In the genomic region with DNA sequence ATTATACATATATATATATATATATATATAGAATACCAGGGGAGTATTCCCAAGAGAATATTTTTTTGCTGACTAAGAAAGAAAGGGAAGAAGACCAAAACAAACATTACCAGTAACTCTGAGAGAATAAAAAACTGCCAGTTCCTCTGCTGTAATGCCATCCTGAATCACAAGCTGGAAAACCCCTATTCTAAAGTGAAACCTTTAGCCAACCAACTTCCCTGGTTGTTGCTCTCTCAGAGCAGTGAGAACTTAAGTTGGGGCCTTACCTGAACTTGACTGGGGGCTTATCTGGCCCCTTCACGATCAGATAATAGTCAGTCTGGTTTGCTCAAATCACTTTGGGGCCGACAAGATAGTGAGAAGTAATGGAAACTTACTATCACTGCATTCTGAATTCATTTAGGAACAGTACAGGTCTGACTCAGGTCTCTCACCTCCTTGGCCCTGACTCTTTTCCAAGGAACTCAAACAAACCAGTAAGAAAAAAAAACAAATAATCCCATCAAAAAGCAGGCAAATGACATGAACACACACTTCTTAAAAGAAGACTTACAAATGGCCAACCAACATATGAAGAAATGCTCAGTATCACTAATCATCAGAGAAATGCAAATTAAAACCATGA, we compare ENCODE assay signal across 9 cellular contexts.
DNase-seq lines count a peak whose midpoint lies in the region; ATAC-seq, FAIRE-seq and TF ChIP-seq lines count a peak whose summit lies in the region.
"Had no signal": no experiment of that assay in that cellular context is flagged by ENCODE, and none has a peak within 500 bp of the region (broad histone marks: within the 10 kb centered on the region; RNA-seq: fewer than 3 reads in every experiment).

No MANE protein-coding gene starts in this region.

- H3K27me3 ChIP-seq in Panc1 (ENCODE audit: control insufficient read depth, insufficient read depth, low read length) = no peaks in the 10 kb centered on the region
- H3K27me3 ChIP-seq in prostate gland (replicated peaks; ENCODE audit: insufficient read depth) = no peaks in the 10 kb centered on the region
- H3K27me3 ChIP-seq in small intestine (ENCODE audit: control insufficient read depth in 2 of 2, insufficient read depth in 2 of 2, low read length in 2 of 2) = no peaks in the 10 kb centered on the region

- H3K9me3 Mint-ChIP-seq in endothelial cell (ENCODE audit: unreplicated experiment) = no peaks in the 10 kb centered on the region

- FAIRE-seq in small intestine (lab: Jason Lieb, UNC) = no peak

- ATAC-seq in GM19452 (IDR thresholded peaks at IDR 0.05; ENCODE audit: unreplicated experiment) (peak; percentile 40), Panc1 (peak; percentile 71)

- no TSS peak for BruUV-seq in Panc1 (replicated peaks; lab: Mats Ljungman, UMichigan)

- intact Hi-C loops in Panc1 (cut with micrococcal nuclease; ENCODE audit: unreplicated experiment) (loop anchor here (2.0 to 10.0 kb wide), 2 partner anchors 144 to 214 kb away; no protein-coding TSS in a partner anchor), prostate gland (cut with DNase I) (loop anchor here (5.0 kb wide), 1 partner anchor 217 kb away; no protein-coding TSS in a partner anchor)

- POLR2A ChIA-PET in Panc1 (lab: Charles Lee) = interaction anchor here (0.7 kb wide), 1 partner anchor 170 kb away, joined by 3 read pairs; no protein-coding TSS in a partner anchor

- H3K4me3 ChIP-seq in Panc1 (ENCODE audit: low read depth in 2 of 2, low read length in 2 of 2) (no peak overlapping the region), fibroblast of mammary gland (ENCODE audit: control insufficient read depth, low read depth, low read length) (no peak overlapping the region), prostate gland (no peak overlapping the region), small intestine (ENCODE audit: low read depth in 1 of 2, low read length in 2 of 2) (no peak overlapping the region)

- H3K27me3 Mint-ChIP-seq in endothelial cell (ENCODE audit: unreplicated experiment) = no peaks in the 10 kb centered on the region

- DNase-seq in CD1c-positive myeloid dendritic cell (ENCODE audit: extremely low spot score) (peak; percentile 31), Panc1 (ENCODE audit: low read depth, low spot score) (no peak), fibroblast of mammary gland (ENCODE audit: low read depth) (peak; percentile 44), endothelial cell (ENCODE audit: low spot score) (no peak), prostate gland (ENCODE audit: low spot score) (no peak), small intestine (no peak), ureter (ENCODE audit: low spot score) (no peak)
- DNase-seq: NCI-H2227 treated with DMSO at 0.1 percent for 48 hours had no signal

- TF ChIP-seq CTCF in Panc1 (IDR thresholded peaks at IDR 0.05) = no peak
- TF ChIP-seq CTCF in fibroblast of mammary gland (conservative IDR thresholded peaks at IDR 0.05; ENCODE audit: control insufficient read depth, insufficient read depth, low read depth, low read length) = no peak
- no peak for TF ChIP-seq CTCF in endothelial cell (IDR thresholded peaks at IDR 0.05; ENCODE audit: unreplicated experiment)
- no peak for TF ChIP-seq CTCF in prostate gland (IDR thresholded peaks at IDR 0.05)

- H3K4me3 Mint-ChIP-seq in endothelial cell (ENCODE audit: unreplicated experiment) = no peak overlapping the region

- TF ChIP-seq POLR2A in prostate gland (IDR thresholded peaks at IDR 0.05) = no peak

- H3K36me3 Mint-ChIP-seq in endothelial cell (ENCODE audit: low read depth, unreplicated experiment) = no peaks in the 10 kb centered on the region

- H3K9me3 ChIP-seq in Panc1 (ENCODE audit: control insufficient read depth, insufficient read depth, low read depth, low read length) (no peaks in the 10 kb centered on the region), prostate gland (no peaks in the 10 kb centered on the region), small intestine (ENCODE audit: control insufficient read depth, low read depth) (no peaks in the 10 kb centered on the region)

- H3K4me1 ChIP-seq in Panc1 (ENCODE audit: control insufficient read depth, insufficient read depth, low read length) (peaks cover 10% of the 10 kb centered on the region), prostate gland (replicated peaks) (no peaks in the 10 kb centered on the region), small intestine (ENCODE audit: control insufficient read depth in 2 of 2, insufficient read depth in 1 of 2, low read depth in 1 of 2, low read length in 1 of 2) (no peaks in the 10 kb centered on the region)

- CTCF ChIA-PET in Panc1 (lab: Charles Lee) = interaction anchor here (0.7 kb wide), 2 partner anchors 30 to 281 kb away, joined by 3 to 5 read pairs; no protein-coding TSS in a partner anchor

- H3K36me3 ChIP-seq in Panc1 (ENCODE audit: control insufficient read depth, insufficient read depth, low read length) (no peaks in the 10 kb centered on the region), prostate gland (no peaks in the 10 kb centered on the region), small intestine (ENCODE audit: control insufficient read depth in 2 of 2, insufficient read depth in 2 of 2, low read length in 2 of 2) (no peaks in the 10 kb centered on the region)

- H3K27ac Mint-ChIP-seq in endothelial cell (ENCODE audit: unreplicated experiment) = no peak overlapping the region

- in situ Hi-C loops in Panc1 (cut with HindIII; ENCODE audit: low pct_unique_long_range_greater_than_20kb, low sequenced_read_pairs) = no loop called here

- H3K4me1 Mint-ChIP-seq in endothelial cell (ENCODE audit: unreplicated experiment) = peaks cover 5% of the 10 kb centered on the region

- H3K27ac ChIP-seq in Panc1 (ENCODE audit: low read length) = peak overlapping the region; percentile 64
- no peak overlapping the region for H3K27ac ChIP-seq in prostate gland
- H3K27ac ChIP-seq in small intestine (ENCODE audit: low read depth in 1 of 2, low read length in 1 of 2) = peak overlapping the region in 1 of 2 donors; percentile 70

- WGBS in prostate gland = 23% methylated on average over 2 of the region's 2 CpGs
- WGBS in small intestine, 3 donors = 21 to 41% (median 28%) methylated on average over 2 of the region's 2 CpGs

Comparison
In these comparisons a context has a peak if more than half of its experiments do, and no peak if none do; other contexts are left out.
1. DNase-seq: peak in CD1c-positive myeloid dendritic cell (single experiment) and fibroblast of mammary gland (single experiment); none in Panc1 (single experiment), endothelial cell (single experiment), prostate gland (single experiment), small intestine (single experiment) and ureter (single experiment).